Comparison of ENCODE assay signal across 23 cellular contexts in the genomic region with DNA sequence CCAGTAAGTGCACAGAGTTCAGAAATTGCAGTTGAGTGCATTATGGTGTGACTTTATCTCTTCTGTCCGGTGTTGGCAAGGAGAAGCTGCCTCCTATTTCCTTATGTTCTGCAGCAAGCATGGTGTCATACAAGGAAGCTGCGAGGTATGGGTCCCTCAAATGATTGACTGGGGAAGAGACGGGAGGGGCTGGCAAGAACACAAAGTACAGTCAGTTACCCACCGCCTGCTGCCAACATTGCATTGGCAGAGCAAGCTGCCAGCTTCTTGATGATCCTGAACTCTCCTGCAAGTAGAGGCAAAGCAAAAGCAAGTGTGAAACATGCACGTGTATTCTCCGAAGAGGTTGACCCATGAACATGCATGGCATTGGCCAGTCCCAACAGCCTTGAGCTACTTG.
"Had no signal": no experiment of that assay in that cellular context is flagged by ENCODE, and none has a peak within 500 bp of the region (broad histone marks: within the 10 kb centered on the region; RNA-seq: fewer than 3 reads in every experiment).

No MANE protein-coding gene starts in this region.

- H3K9me3 ChIP-seq: SK-N-SH had no signal

- DNase-seq: IMR-90, Karpas-422, KG1, MM.1S, NCI-H1092 treated with DMSO at 0.1 percent for 48 hours, NCI-H1436, NCI-H187, NCI-H2029, NCI-H2081 treated with DMSO at 0.1 percent for 48 hours, NCI-H2171, NCI-H226, NCI-H446, NCI-H510A, NCI-H524 treated with DMSO at 0.1 percent for 48 hours, NCI-H69, NCI-H774, PC-3, SHP77, SK-N-SH, SW 1271 had no signal

- ATAC-seq: HepG2, Panc1, PC-3 had no signal

- H3K27ac ChIP-seq: RWPE1 had no signal

- H3K9ac ChIP-seq: SK-N-SH had no signal
